ENCODE assay signal across 1 cellular context in the genomic region with DNA sequence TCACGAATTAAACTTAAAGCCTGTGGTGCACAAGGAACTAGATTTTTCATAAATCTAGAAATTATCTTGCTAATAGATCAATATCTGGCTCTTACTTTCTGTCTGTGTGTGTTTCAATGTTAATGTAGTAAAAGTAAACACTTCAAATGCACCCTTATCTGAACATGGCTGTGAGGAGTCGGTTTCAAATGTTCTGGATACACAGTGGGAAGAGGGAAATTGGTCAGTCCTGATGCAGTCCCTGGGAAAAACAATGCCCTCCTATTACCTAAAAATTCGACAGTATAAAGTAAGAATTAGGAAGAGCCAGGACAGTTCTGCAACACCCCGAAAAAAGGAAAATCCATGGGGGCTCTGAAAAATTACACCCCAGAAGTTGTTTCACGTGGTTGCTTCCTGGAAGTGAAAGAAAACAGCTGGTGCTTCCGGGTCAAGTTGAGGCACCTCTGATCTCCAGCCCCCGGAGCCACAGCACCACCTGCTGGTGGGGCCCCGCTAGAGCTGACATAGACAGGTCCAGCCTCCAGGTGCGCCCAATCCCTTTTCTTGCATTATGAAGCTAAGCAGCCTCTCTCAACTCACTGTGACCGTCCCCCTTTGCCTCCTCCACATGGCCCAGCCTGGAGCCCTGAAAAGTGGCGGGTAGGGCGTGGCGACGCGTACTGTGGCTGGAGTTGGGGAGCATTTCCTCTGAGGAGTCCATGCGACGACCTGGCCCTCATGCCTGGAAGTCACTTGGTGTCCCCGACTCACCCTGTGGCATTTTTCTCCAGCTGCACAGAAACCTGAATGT.
TF ChIP-seq lines count a peak whose summit lies in the region.

No MANE protein-coding gene starts in this region.

TF ChIP-seq in HepG2, 621 proteins besides CTCF, POLR2A, EP300 and RAD21 (continued from another document and continues in another):
- TF ChIP-seq, protein P1, sequence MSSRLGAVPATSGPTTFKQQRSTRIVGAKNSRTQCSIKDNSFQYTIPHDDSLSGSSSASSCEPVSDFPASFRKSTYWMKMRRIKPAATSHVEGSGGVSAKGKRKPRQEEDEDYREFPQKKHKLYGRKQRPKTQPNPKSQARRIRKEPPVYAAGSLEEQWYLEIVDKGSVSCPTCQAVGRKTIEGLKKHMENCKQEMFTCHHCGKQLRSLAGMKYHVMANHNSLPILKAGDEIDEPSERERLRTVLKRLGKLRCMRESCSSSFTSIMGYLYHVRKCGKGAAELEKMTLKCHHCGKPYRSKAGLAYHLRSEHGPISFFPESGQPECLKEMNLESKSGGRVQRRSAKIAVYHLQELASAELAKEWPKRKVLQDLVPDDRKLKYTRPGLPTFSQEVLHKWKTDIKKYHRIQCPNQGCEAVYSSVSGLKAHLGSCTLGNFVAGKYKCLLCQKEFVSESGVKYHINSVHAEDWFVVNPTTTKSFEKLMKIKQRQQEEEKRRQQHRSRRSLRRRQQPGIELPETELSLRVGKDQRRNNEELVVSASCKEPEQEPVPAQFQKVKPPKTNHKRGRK (CRISPR knock-in tag; IDR thresholded peaks at IDR 0.05): no peak
- TF ChIP-seq HNF4A (CRISPR knock-in tag; IDR thresholded peaks at IDR 0.05): 0 out of 2 replicates have a peak, but pooled peaks have one; percentile 13
- no peak for TF ChIP-seq ZNF138 (CRISPR knock-in tag; IDR thresholded peaks at IDR 0.05; ENCODE audit: low read depth)
- TF ChIP-seq, protein P2, sequence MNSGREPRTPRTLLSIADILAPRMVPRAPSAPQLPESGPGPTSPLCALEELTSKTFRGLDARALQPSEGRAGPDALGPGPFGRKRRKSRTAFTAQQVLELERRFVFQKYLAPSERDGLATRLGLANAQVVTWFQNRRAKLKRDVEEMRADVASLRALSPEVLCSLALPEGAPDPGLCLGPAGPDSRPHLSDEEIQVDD (CRISPR knock-in tag; IDR thresholded peaks at IDR 0.05; ENCODE audit: borderline replicate concordance): no peak
- TF ChIP-seq, protein P3, sequence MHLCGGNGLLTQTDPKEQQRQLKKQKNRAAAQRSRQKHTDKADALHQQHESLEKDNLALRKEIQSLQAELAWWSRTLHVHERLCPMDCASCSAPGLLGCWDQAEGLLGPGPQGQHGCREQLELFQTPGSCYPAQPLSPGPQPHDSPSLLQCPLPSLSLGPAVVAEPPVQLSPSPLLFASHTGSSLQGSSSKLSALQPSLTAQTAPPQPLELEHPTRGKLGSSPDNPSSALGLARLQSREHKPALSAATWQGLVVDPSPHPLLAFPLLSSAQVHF (CRISPR knock-in tag; IDR thresholded peaks at IDR 0.05): no peak
- TF ChIP-seq ZNF773 (CRISPR knock-in tag; IDR thresholded peaks at IDR 0.05; ENCODE audit: borderline replicate concordance): no peak
- no peak for TF ChIP-seq NFATC3 (CRISPR knock-in tag; IDR thresholded peaks at IDR 0.05)
- TF ChIP-seq, protein P4, sequence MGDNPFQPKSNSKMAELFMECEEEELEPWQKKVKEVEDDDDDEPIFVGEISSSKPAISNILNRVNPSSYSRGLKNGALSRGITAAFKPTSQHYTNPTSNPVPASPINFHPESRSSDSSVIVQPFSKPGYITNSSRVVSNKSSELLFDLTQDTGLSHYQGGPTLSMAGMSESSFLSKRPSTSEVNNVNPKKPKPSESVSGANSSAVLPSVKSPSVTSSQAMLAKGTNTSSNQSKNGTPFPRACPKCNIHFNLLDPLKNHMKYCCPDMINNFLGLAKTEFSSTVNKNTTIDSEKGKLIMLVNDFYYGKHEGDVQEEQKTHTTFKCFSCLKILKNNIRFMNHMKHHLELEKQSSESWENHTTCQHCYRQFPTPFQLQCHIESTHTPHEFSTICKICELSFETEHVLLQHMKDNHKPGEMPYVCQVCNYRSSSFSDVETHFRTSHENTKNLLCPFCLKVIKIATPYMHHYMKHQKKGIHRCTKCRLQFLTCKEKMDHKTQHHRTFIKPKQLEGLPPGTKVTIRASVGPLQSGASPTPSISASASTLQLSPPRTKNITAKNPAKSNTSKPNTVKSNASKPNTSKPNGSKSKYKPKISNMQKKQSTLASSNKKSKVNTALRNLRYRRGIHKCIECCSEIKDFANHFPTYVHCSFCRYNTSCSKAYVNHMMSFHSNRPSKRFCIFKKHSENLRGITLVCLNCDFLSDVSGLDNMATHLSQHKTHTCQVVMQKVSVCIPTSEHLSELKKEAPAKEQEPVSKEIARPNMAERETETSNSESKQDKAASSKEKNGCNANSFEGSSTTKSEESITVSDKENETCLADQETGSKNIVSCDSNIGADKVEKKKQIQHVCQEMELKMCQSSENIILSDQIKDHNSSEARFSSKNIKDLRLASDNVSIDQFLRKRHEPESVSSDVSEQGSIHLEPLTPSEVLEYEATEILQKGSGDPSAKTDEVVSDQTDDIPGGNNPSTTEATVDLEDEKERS (CRISPR knock-in tag; IDR thresholded peaks at IDR 0.05): 0 out of 2 replicates have a peak, but pooled peaks have one; percentile 37
- TF ChIP-seq ZNF615 (CRISPR knock-in tag; IDR thresholded peaks at IDR 0.05; ENCODE audit: borderline replicate concordance): no peak
- no peak for TF ChIP-seq PHF5A (CRISPR knock-in tag; IDR thresholded peaks at IDR 0.05; ENCODE audit: low read depth, unreplicated experiment)
- no peak for TF ChIP-seq ZNF569 (CRISPR knock-in tag; IDR thresholded peaks at IDR 0.05; ENCODE audit: borderline replicate concordance)
- TF ChIP-seq STAG1 (CRISPR knock-in tag; IDR thresholded peaks at IDR 0.05): peak; percentile 55
- no peak for TF ChIP-seq GATA4 (IDR thresholded peaks at IDR 0.05; ENCODE audit: borderline replicate concordance, low read depth)
- 0 out of 2 replicates have a peak, but pooled peaks have one; percentile 25 for TF ChIP-seq ZFP90 (CRISPR knock-in tag; IDR thresholded peaks at IDR 0.05; ENCODE audit: borderline replicate concordance)
- no peak for TF ChIP-seq ZNF205 (CRISPR knock-in tag; IDR thresholded peaks at IDR 0.05)
- TF ChIP-seq, protein P5, sequence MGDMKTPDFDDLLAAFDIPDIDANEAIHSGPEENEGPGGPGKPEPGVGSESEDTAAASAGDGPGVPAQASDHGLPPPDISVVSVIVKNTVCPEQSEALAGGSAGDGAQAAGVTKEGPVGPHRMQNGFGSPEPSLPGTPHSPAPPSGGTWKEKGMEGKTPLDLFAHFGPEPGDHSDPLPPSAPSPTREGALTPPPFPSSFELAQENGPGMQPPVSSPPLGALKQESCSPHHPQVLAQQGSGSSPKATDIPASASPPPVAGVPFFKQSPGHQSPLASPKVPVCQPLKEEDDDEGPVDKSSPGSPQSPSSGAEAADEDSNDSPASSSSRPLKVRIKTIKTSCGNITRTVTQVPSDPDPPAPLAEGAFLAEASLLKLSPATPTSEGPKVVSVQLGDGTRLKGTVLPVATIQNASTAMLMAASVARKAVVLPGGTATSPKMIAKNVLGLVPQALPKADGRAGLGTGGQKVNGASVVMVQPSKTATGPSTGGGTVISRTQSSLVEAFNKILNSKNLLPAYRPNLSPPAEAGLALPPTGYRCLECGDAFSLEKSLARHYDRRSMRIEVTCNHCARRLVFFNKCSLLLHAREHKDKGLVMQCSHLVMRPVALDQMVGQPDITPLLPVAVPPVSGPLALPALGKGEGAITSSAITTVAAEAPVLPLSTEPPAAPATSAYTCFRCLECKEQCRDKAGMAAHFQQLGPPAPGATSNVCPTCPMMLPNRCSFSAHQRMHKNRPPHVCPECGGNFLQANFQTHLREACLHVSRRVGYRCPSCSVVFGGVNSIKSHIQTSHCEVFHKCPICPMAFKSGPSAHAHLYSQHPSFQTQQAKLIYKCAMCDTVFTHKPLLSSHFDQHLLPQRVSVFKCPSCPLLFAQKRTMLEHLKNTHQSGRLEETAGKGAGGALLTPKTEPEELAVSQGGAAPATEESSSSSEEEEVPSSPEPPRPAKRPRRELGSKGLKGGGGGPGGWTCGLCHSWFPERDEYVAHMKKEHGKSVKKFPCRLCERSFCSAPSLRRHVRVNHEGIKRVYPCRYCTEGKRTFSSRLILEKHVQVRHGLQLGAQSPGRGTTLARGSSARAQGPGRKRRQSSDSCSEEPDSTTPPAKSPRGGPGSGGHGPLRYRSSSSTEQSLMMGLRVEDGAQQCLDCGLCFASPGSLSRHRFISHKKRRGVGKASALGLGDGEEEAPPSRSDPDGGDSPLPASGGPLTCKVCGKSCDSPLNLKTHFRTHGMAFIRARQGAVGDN (CRISPR knock-in tag; IDR thresholded peaks at IDR 0.05): peak; percentile 44; the same call in 1 of the 2 replicates
- no peak for TF ChIP-seq NR3C1 (CRISPR knock-in tag; IDR thresholded peaks at IDR 0.05)
- no peak for TF ChIP-seq ESRRA (CRISPR knock-in tag; IDR thresholded peaks at IDR 0.05; ENCODE audit: low read depth)
- no peak for TF ChIP-seq MBNL3 (CRISPR knock-in tag; conservative IDR thresholded peaks at IDR 0.05)
- TF ChIP-seq MZF1 (CRISPR knock-in tag; IDR thresholded peaks at IDR 0.05; ENCODE audit: borderline replicate concordance): no peak
- TF ChIP-seq, protein P6, sequence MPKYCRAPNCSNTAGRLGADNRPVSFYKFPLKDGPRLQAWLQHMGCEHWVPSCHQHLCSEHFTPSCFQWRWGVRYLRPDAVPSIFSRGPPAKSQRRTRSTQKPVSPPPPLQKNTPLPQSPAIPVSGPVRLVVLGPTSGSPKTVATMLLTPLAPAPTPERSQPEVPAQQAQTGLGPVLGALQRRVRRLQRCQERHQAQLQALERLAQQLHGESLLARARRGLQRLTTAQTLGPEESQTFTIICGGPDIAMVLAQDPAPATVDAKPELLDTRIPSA (CRISPR knock-in tag; IDR thresholded peaks at IDR 0.05; ENCODE audit: borderline replicate concordance): no peak
- TF ChIP-seq ZNF383 (CRISPR knock-in tag; IDR thresholded peaks at IDR 0.05; ENCODE audit: borderline replicate concordance): no peak
- TF ChIP-seq, protein P7, sequence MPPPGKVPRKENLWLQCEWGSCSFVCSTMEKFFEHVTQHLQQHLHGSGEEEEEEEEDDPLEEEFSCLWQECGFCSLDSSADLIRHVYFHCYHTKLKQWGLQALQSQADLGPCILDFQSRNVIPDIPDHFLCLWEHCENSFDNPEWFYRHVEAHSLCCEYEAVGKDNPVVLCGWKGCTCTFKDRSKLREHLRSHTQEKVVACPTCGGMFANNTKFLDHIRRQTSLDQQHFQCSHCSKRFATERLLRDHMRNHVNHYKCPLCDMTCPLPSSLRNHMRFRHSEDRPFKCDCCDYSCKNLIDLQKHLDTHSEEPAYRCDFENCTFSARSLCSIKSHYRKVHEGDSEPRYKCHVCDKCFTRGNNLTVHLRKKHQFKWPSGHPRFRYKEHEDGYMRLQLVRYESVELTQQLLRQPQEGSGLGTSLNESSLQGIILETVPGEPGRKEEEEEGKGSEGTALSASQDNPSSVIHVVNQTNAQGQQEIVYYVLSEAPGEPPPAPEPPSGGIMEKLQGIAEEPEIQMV (CRISPR knock-in tag; IDR thresholded peaks at IDR 0.05; ENCODE audit: low read depth): no peak
- no peak for TF ChIP-seq KLF11 (CRISPR knock-in tag; IDR thresholded peaks at IDR 0.05)
- TF ChIP-seq RAD51 (IDR thresholded peaks at IDR 0.05; ENCODE audit: borderline replicate concordance): no peak
- TF ChIP-seq RORA (CRISPR knock-in tag; IDR thresholded peaks at IDR 0.05): no peak
- TF ChIP-seq ZNF431 (CRISPR knock-in tag; IDR thresholded peaks at IDR 0.05; ENCODE audit: borderline replicate concordance, low read depth): no peak
- TF ChIP-seq ZNF724P (CRISPR knock-in tag; IDR thresholded peaks at IDR 0.05; ENCODE audit: borderline replicate concordance): no peak
- no peak for TF ChIP-seq DPF2 (CRISPR knock-in tag; IDR thresholded peaks at IDR 0.05; ENCODE audit: borderline replicate concordance, low read depth)
- TF ChIP-seq HNRNPLL (IDR thresholded peaks at IDR 0.05; ENCODE audit: low read depth, low read length, poor library complexity, severe bottlenecking): no peak
- TF ChIP-seq SMC3 (IDR thresholded peaks at IDR 0.05; ENCODE audit: low read length): no peak
- TF ChIP-seq, protein P8, sequence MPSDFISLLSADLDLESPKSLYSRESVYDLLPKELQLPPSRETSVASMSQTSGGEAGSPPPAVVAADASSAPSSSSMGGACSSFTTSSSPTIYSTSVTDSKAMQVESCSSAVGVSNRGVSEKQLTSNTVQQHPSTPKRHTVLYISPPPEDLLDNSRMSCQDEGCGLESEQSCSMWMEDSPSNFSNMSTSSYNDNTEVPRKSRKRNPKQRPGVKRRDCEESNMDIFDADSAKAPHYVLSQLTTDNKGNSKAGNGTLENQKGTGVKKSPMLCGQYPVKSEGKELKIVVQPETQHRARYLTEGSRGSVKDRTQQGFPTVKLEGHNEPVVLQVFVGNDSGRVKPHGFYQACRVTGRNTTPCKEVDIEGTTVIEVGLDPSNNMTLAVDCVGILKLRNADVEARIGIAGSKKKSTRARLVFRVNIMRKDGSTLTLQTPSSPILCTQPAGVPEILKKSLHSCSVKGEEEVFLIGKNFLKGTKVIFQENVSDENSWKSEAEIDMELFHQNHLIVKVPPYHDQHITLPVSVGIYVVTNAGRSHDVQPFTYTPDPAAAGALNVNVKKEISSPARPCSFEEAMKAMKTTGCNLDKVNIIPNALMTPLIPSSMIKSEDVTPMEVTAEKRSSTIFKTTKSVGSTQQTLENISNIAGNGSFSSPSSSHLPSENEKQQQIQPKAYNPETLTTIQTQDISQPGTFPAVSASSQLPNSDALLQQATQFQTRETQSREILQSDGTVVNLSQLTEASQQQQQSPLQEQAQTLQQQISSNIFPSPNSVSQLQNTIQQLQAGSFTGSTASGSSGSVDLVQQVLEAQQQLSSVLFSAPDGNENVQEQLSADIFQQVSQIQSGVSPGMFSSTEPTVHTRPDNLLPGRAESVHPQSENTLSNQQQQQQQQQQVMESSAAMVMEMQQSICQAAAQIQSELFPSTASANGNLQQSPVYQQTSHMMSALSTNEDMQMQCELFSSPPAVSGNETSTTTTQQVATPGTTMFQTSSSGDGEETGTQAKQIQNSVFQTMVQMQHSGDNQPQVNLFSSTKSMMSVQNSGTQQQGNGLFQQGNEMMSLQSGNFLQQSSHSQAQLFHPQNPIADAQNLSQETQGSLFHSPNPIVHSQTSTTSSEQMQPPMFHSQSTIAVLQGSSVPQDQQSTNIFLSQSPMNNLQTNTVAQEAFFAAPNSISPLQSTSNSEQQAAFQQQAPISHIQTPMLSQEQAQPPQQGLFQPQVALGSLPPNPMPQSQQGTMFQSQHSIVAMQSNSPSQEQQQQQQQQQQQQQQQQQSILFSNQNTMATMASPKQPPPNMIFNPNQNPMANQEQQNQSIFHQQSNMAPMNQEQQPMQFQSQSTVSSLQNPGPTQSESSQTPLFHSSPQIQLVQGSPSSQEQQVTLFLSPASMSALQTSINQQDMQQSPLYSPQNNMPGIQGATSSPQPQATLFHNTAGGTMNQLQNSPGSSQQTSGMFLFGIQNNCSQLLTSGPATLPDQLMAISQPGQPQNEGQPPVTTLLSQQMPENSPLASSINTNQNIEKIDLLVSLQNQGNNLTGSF (CRISPR knock-in tag; IDR thresholded peaks at IDR 0.05): 0 out of 2 replicates have a peak, but pooled peaks have one; percentile 27
- 0 out of 2 replicates have a peak, but pooled peaks have one; percentile 33 for TF ChIP-seq ZNF891 (CRISPR knock-in tag; IDR thresholded peaks at IDR 0.05)
- TF ChIP-seq ZNF605 (CRISPR knock-in tag; IDR thresholded peaks at IDR 0.05): no peak
- no peak for TF ChIP-seq ZNF33A (CRISPR knock-in tag; IDR thresholded peaks at IDR 0.05; ENCODE audit: borderline replicate concordance)
- no peak for TF ChIP-seq ZNF232 (CRISPR knock-in tag; IDR thresholded peaks at IDR 0.05; ENCODE audit: borderline replicate concordance)
- no peak for TF ChIP-seq NFKBIZ (CRISPR knock-in tag; IDR thresholded peaks at IDR 0.05)
- TF ChIP-seq NR2F6 (IDR thresholded peaks at IDR 0.05): peak; percentile 34; the same call in 1 of the 2 replicates
- no peak for TF ChIP-seq NR2F6 (CRISPR knock-in tag; IDR thresholded peaks at IDR 0.05)
- TF ChIP-seq NCOR1 (IDR thresholded peaks at IDR 0.05; ENCODE audit: borderline replicate concordance, low read length): no peak
